ENCODE assay signal across 1 cellular context in the genomic region with DNA sequence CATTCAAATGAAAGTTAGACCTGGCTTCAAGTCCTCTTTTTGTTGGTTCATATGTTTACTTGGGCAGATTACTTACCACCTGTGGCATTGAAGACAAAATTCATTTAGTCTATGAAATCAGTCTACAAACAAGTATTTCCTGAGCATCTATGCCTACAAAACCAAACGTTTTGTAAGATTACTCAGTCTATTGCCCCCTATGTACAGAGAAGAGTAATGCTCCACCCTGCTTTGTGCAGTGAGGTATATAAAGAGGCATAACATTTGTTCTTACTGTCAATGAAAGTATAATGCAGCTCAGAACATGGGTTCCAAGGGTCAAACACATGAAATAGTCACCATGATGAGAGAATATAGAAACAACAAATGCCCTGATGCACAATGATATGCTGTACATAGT.
TF ChIP-seq lines count a peak whose summit lies in the region.

No MANE protein-coding gene starts in this region.

TF ChIP-seq in WTC11, 78 proteins besides CTCF, POLR2A, EP300 and RAD21 (continued from another document):
- TF ChIP-seq, protein P1, sequence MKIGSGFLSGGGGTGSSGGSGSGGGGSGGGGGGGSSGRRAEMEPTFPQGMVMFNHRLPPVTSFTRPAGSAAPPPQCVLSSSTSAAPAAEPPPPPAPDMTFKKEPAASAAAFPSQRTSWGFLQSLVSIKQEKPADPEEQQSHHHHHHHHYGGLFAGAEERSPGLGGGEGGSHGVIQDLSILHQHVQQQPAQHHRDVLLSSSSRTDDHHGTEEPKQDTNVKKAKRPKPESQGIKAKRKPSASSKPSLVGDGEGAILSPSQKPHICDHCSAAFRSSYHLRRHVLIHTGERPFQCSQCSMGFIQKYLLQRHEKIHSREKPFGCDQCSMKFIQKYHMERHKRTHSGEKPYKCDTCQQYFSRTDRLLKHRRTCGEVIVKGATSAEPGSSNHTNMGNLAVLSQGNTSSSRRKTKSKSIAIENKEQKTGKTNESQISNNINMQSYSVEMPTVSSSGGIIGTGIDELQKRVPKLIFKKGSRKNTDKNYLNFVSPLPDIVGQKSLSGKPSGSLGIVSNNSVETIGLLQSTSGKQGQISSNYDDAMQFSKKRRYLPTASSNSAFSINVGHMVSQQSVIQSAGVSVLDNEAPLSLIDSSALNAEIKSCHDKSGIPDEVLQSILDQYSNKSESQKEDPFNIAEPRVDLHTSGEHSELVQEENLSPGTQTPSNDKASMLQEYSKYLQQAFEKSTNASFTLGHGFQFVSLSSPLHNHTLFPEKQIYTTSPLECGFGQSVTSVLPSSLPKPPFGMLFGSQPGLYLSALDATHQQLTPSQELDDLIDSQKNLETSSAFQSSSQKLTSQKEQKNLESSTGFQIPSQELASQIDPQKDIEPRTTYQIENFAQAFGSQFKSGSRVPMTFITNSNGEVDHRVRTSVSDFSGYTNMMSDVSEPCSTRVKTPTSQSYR (CRISPR knock-in tag; IDR thresholded peaks at IDR 0.05): no peak
- TF ChIP-seq, protein P2, sequence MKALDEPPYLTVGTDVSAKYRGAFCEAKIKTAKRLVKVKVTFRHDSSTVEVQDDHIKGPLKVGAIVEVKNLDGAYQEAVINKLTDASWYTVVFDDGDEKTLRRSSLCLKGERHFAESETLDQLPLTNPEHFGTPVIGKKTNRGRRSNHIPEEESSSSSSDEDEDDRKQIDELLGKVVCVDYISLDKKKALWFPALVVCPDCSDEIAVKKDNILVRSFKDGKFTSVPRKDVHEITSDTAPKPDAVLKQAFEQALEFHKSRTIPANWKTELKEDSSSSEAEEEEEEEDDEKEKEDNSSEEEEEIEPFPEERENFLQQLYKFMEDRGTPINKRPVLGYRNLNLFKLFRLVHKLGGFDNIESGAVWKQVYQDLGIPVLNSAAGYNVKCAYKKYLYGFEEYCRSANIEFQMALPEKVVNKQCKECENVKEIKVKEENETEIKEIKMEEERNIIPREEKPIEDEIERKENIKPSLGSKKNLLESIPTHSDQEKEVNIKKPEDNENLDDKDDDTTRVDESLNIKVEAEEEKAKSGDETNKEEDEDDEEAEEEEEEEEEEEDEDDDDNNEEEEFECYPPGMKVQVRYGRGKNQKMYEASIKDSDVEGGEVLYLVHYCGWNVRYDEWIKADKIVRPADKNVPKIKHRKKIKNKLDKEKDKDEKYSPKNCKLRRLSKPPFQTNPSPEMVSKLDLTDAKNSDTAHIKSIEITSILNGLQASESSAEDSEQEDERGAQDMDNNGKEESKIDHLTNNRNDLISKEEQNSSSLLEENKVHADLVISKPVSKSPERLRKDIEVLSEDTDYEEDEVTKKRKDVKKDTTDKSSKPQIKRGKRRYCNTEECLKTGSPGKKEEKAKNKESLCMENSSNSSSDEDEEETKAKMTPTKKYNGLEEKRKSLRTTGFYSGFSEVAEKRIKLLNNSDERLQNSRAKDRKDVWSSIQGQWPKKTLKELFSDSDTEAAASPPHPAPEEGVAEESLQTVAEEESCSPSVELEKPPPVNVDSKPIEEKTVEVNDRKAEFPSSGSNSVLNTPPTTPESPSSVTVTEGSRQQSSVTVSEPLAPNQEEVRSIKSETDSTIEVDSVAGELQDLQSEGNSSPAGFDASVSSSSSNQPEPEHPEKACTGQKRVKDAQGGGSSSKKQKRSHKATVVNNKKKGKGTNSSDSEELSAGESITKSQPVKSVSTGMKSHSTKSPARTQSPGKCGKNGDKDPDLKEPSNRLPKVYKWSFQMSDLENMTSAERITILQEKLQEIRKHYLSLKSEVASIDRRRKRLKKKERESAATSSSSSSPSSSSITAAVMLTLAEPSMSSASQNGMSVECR (CRISPR knock-in tag; IDR thresholded peaks at IDR 0.05; ENCODE audit: borderline replicate concordance): no peak
- TF ChIP-seq, protein P3, sequence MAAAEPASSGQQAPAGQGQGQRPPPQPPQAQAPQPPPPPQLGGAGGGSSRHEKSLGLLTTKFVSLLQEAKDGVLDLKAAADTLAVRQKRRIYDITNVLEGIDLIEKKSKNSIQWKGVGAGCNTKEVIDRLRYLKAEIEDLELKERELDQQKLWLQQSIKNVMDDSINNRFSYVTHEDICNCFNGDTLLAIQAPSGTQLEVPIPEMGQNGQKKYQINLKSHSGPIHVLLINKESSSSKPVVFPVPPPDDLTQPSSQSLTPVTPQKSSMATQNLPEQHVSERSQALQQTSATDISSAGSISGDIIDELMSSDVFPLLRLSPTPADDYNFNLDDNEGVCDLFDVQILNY (CRISPR knock-in tag; IDR thresholded peaks at IDR 0.05): no peak
- TF ChIP-seq SMAD3 (CRISPR knock-in tag; IDR thresholded peaks at IDR 0.05; ENCODE audit: borderline replicate concordance): no peak
- TF ChIP-seq ZBTB21 (CRISPR knock-in tag; IDR thresholded peaks at IDR 0.05; ENCODE audit: borderline replicate concordance): no peak
- TF ChIP-seq TP53 (CRISPR knock-in tag; IDR thresholded peaks at IDR 0.05): no peak
- no peak for TF ChIP-seq CREM (CRISPR knock-in tag; IDR thresholded peaks at IDR 0.05)
TF ChIP-seq in WTC11: peak in this region for 0.
